In the genomic region with DNA sequence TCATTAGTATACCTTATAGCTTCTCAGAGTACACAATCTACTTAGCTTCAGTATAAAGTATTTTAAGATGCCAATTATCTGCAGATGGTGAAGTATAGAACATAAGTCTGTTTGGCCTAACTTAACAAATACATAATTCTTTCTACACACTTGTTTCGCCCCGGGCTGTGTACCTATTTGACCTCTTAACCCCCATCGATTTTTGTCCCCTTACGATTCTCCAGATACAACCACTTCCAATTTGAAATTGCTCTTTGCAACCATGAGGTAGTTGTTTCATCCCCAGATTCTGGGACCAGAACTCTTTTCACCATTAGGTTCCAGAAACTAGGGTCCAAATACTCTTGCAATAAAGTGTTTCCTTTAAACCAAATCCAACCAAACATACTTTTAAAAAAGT, we compare ENCODE assay signal across 30 cellular contexts. TPM values are rescaled to one million over a fixed set of nuclear protein-coding genes. Genes with fewer than 3 reads are reported as not detected.
"Had no signal": no experiment of that assay in that cellular context is flagged by ENCODE, and none has a peak within 500 bp of the region (broad histone marks: within the 10 kb centered on the region; RNA-seq: fewer than 3 reads in every experiment).

No MANE protein-coding gene starts in this region.

- H3K4me3 Mint-ChIP-seq: activated CD4-positive, alpha-beta memory T cell treated with anti-CD3 and anti-CD28 coated beads for 36 hours; activated CD4-positive, alpha-beta T cell treated with anti-CD3 and anti-CD28 coated beads for 36 hours; activated CD4-positive, alpha-beta T cell treated with anti-CD3 and anti-CD28 coated beads, Interleukin-2, amount 10 ng/mL, durations not matched to agents 24 days and 14 days; activated CD8-positive, alpha-beta memory T cell treated with anti-CD3 and anti-CD28 coated beads, Interleukin-2, amount 10 ng/mL, durations not matched to agents 7 days and 5 days; activated CD8-positive, alpha-beta T cell treated with anti-CD3 and anti-CD28 coated beads, Interleukin-2, amount 10 ng/mL, durations not matched to agents 7 days and 5 days; activated naive CD4-positive, alpha-beta T cell treated with anti-CD3 and anti-CD28 coated beads, Interleukin-2, amount 10 ng/mL, durations not matched to agents 7 days and 5 days; activated naive CD8-positive, alpha-beta T cell treated with anti-CD3 and anti-CD28 coated beads, Interleukin-2, amount 10 ng/mL, durations not matched to agents 7 days and 5 days; activated T-cell treated with anti-CD3 and anti-CD28 coated beads, Interleukin-2, amount 50 U/mL, for 72 hours; brain; dendritic cell treated with granulocyte-macrophage colony-stimulating factor and Interleukin-4, amounts not matched to agents 40 ng/mL and 50 ng/mL, for 4 days; endodermal cell had no signal

- H3K27me3 ChIP-seq: ascending aorta, breast epithelium, cardiac muscle cell had no signal

- H3K36me3 Mint-ChIP-seq: activated CD4-positive, alpha-beta memory T cell treated with anti-CD3 and anti-CD28 coated beads for 36 hours; activated naive CD4-positive, alpha-beta T cell treated with anti-CD3 and anti-CD28 coated beads, Interleukin-2, amount 10 ng/mL, durations not matched to agents 7 days and 5 days; activated naive CD4-positive, alpha-beta T cell treated with anti-CD3 and anti-CD28 coated beads, Interleukin-2, amount 50 U/mL, for 72 hours; activated naive CD8-positive, alpha-beta T cell treated with anti-CD3 and anti-CD28 coated beads, Interleukin-2, amount 10 ng/mL, durations not matched to agents 7 days and 5 days; brain had no signal

- H3K27me3 Mint-ChIP-seq: activated CD4-positive, alpha-beta memory T cell treated with anti-CD3 and anti-CD28 coated beads for 36 hours; activated CD4-positive, alpha-beta T cell treated with anti-CD3 and anti-CD28 coated beads for 36 hours; dendritic cell treated with granulocyte-macrophage colony-stimulating factor and Interleukin-4, amounts not matched to agents 40 ng/mL and 50 ng/mL, for 4 days had no signal

- ATAC-seq: activated CD4-positive, alpha-beta T cell treated with anti-CD3 and anti-CD28 coated beads for 36 hours; activated CD8-positive, alpha-beta memory T cell treated with anti-CD3 and anti-CD28 coated beads, Interleukin-2, amount 10 ng/mL, durations not matched to agents 7 days and 5 days; activated CD8-positive, alpha-beta T cell treated with anti-CD3 and anti-CD28 coated beads, Interleukin-2, amount 10 ng/mL, durations not matched to agents 7 days and 5 days; activated T-cell treated with anti-CD3 and anti-CD28 coated beads, Interleukin-2, amount 50 U/mL, for 72 hours; esophagus mucosa had no signal

- H3K36me3 ChIP-seq: ascending aorta, breast epithelium, cardiac muscle cell had no signal

- H3K4me1 ChIP-seq: ascending aorta had no signal

- H3K9me3 ChIP-seq: ascending aorta, breast epithelium had no signal

- H3K27ac Mint-ChIP-seq: activated CD4-positive, alpha-beta memory T cell treated with anti-CD3 and anti-CD28 coated beads for 36 hours; activated CD4-positive, alpha-beta T cell treated with anti-CD3 and anti-CD28 coated beads for 36 hours; activated CD4-positive, alpha-beta T cell treated with anti-CD3 and anti-CD28 coated beads, Interleukin-2, amount 10 ng/mL, durations not matched to agents 24 days and 14 days; activated CD8-positive, alpha-beta memory T cell treated with anti-CD3 and anti-CD28 coated beads, Interleukin-2, amount 10 ng/mL, durations not matched to agents 7 days and 5 days; activated CD8-positive, alpha-beta T cell treated with anti-CD3 and anti-CD28 coated beads, Interleukin-2, amount 10 ng/mL, durations not matched to agents 7 days and 5 days; activated naive CD4-positive, alpha-beta T cell treated with anti-CD3 and anti-CD28 coated beads, Interleukin-2, amount 10 ng/mL, durations not matched to agents 7 days and 5 days; activated naive CD8-positive, alpha-beta T cell treated with anti-CD3 and anti-CD28 coated beads, Interleukin-2, amount 10 ng/mL, durations not matched to agents 7 days and 5 days; activated T-cell treated with anti-CD3 and anti-CD28 coated beads, Interleukin-2, amount 50 U/mL, for 72 hours; brain; dendritic cell treated with granulocyte-macrophage colony-stimulating factor and Interleukin-4, amounts not matched to agents 40 ng/mL and 50 ng/mL, for 4 days; endodermal cell had no signal

- DNase-seq: activated CD4-positive, alpha-beta memory T cell treated with anti-CD3 and anti-CD28 coated beads for 36 hours; activated CD4-positive, alpha-beta T cell treated with anti-CD3 and anti-CD28 coated beads for 36 hours; activated CD4-positive, alpha-beta T cell treated with anti-CD3 and anti-CD28 coated beads, Interleukin-2, amount 10 ng/mL, durations not matched to agents 24 days and 14 days; activated CD4-positive, CD25-positive, alpha-beta regulatory T cell; activated CD4-positive, CD25-positive, alpha-beta regulatory T cell treated with anti-CD3 and anti-CD28 coated beads, Interleukin-2, amount 50 U/mL, for 72 hours; activated CD8-positive, alpha-beta memory T cell treated with anti-CD3 and anti-CD28 coated beads, Interleukin-2, amount 10 ng/mL, durations not matched to agents 7 days and 5 days; activated CD8-positive, alpha-beta memory T cell treated with anti-CD3 and anti-CD28 coated beads, Interleukin-2, amount 50 U/mL, for 4 hours; activated gamma-delta T cell; activated naive CD4-positive, alpha-beta T cell; activated naive CD4-positive, alpha-beta T cell treated with anti-CD3 and anti-CD28 coated beads, Interleukin-2, amount 10 ng/mL, durations not matched to agents 7 days and 5 days; activated naive CD8-positive, alpha-beta T cell treated with anti-CD3 and anti-CD28 coated beads, Interleukin-2, amount 10 ng/mL, durations not matched to agents 7 days and 5 days; activated T-cell treated with anti-CD3 and anti-CD28 coated beads, Interleukin-2, amount 50 U/mL, for 1 hour; activated T-cell treated with anti-CD3 and anti-CD28 coated beads, Interleukin-2, amount 50 U/mL, for 72 hours; cerebellar nuclear complex; dorsolateral prefrontal cortex; effector memory CD4-positive, alpha-beta T cell; endodermal cell; foreskin fibroblast; T-helper 2 cell had no signal

- H3K4me3 ChIP-seq: ascending aorta, breast epithelium, cardiac muscle cell, coronary artery, dorsolateral prefrontal cortex had no signal

- H3K27ac ChIP-seq: ascending aorta, breast epithelium, cardiac muscle cell, coronary artery, dorsolateral prefrontal cortex had no signal

- H3K9me3 Mint-ChIP-seq: activated CD4-positive, alpha-beta memory T cell treated with anti-CD3 and anti-CD28 coated beads for 36 hours; activated CD4-positive, alpha-beta T cell treated with anti-CD3 and anti-CD28 coated beads, Interleukin-2, amount 10 ng/mL, durations not matched to agents 24 days and 14 days; activated naive CD4-positive, alpha-beta T cell treated with anti-CD3 and anti-CD28 coated beads, Interleukin-2, amount 10 ng/mL, durations not matched to agents 7 days and 5 days; activated naive CD4-positive, alpha-beta T cell treated with anti-CD3 and anti-CD28 coated beads, Interleukin-2, amount 50 U/mL, for 72 hours; activated naive CD8-positive, alpha-beta T cell treated with anti-CD3 and anti-CD28 coated beads, Interleukin-2, amount 10 ng/mL, durations not matched to agents 7 days and 5 days; activated T-cell treated with anti-CD3 and anti-CD28 coated beads, Interleukin-2, amount 50 U/mL, for 72 hours; dendritic cell treated with granulocyte-macrophage colony-stimulating factor and Interleukin-4, amounts not matched to agents 40 ng/mL and 50 ng/mL, for 4 days; endodermal cell had no signal

RNA-seq across cellular contexts. Expression of a gene that starts 10.0 kb away (rescaled TPM):
- total RNA-seq: activated CD8-positive, alpha-beta memory T cell treated with anti-CD3 and anti-CD28 coated beads for 36 hours; ascending aorta; epithelial cell of proximal tubule had no signal

RNA-seq across cellular contexts. Expression of a gene that starts 57.8 kb away (rescaled TPM):
- total RNA-seq: epithelial cell of proximal tubule, esophagus mucosa had no signal
